Comparison of ENCODE assay signal across 10 cellular contexts in the genomic region with DNA sequence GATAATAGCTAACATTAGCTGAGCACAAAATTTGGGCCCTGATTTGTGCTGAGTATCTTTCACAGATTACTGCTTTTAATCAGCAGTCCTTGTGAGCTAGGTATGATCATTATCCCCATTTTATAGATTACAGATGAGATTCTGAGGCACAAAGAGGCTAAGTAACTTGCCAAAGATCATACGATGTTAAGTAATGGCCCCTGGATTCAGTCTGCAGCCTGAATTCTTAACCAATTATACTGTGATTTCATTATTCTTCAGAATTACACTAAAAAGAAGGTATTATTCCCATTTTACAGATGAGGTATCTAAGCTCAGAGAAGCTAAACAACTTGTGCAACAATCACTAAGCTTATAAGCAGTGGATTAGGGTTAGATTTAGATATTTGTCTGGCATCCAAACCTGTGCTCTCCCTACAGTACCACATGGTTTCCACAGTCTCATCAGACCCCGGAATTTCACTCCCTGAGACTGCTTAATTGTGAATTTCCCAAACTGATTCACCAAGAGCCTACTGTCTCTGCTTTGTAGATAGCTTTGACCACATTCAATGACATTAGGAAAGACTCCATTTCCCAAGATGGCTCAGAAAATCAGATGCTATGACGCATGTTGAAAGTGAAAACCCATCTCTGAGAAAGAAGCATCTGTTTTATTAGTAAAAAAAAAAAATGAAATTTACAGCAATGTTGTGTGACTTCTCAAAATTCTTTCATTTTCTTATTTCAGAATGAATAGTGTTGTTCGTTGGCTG.
A peak's percentile ranks its signal among the peaks of the same experiment; 100 is the strongest.
DNase-seq lines count a peak whose midpoint lies in the region; ATAC-seq and TF ChIP-seq lines count a peak whose summit lies in the region.
"Had no signal": no experiment of that assay in that cellular context is flagged by ENCODE, and none has a peak within 500 bp of the region (broad histone marks: within the 10 kb centered on the region; RNA-seq: fewer than 3 reads in every experiment).

No MANE protein-coding gene starts in this region.

- no peaks in the 10 kb centered on the region for H4K20me1 ChIP-seq in MM.1S (ENCODE audit: insufficient read depth, low read length)

- H3K4me3 ChIP-seq in left ventricle myocardium inferior: no peak overlapping the region
- no peak overlapping the region for H3K4me3 ChIP-seq in esophagus muscularis mucosa
- no peak overlapping the region for H3K4me3 ChIP-seq in uterus
- H3K4me3 ChIP-seq in MM.1S (ENCODE audit: low read length): no peak overlapping the region

- no peaks in the 10 kb centered on the region for H3K9me2 ChIP-seq in MM.1S (replicated peaks; ENCODE audit: insufficient read depth, low read length)

- no peak overlapping the region for H2AFZ ChIP-seq in MM.1S (ENCODE audit: low read length)

- H3K36me3 ChIP-seq in left ventricle myocardium inferior (peaks cover 2% of the 10 kb centered on the region), esophagus muscularis mucosa (peaks cover 0 to 21% (median 10%) of the 10 kb centered on the region in 4 donors), uterus (no peaks in the 10 kb centered on the region), MM.1S (replicated peaks; ENCODE audit: insufficient read depth, low read length) (no peaks in the 10 kb centered on the region)

- TF ChIP-seq CTCF in left ventricle myocardium inferior (IDR thresholded peaks at IDR 0.05; ENCODE audit: borderline replicate concordance) (no peak), esophagus muscularis mucosa (IDR thresholded peaks at IDR 0.05) (no peak), uterus (IDR thresholded peaks at IDR 0.05) (no peak), MM.1S (IDR thresholded peaks at IDR 0.05; ENCODE audit: low read length) (no peak)

- no peak for TF ChIP-seq EP300 in esophagus muscularis mucosa (IDR thresholded peaks at IDR 0.05)

- ATAC-seq in left ventricle myocardium superior: no peak
- peak; percentile 47 for ATAC-seq in HG03045 (IDR thresholded peaks at IDR 0.05; ENCODE audit: unreplicated experiment)

- WGBS in esophagus muscularis mucosa: 45% methylated on average over 4 of the region's 4 CpGs

- H3K79me2 ChIP-seq in MM.1S (ENCODE audit: low read length): no peaks in the 10 kb centered on the region

- intact Hi-C loops in left ventricle myocardium inferior (cut with micrococcal nuclease): no loop called here
- intact Hi-C loops in left ventricle myocardium superior (cut with micrococcal nuclease): loop anchor here (10.0 kb wide), 1 partner anchor 53 kb away; no protein-coding TSS in a partner anchor
- intact Hi-C loops in esophagus muscularis mucosa (cut with DNase I): loop anchor here (2.0 to 5.0 kb wide), 2 partner anchors 55 to 276 kb away; no protein-coding TSS in a partner anchor
- intact Hi-C loops in uterus (cut with DNase I; ENCODE audit: low total_unique reads): loop anchor here (10.0 kb wide), 1 partner anchor 53 kb away; no protein-coding TSS in a partner anchor

- H3K27ac ChIP-seq in left ventricle myocardium inferior (replicated peaks) (peak overlapping the region; percentile 49), esophagus muscularis mucosa (replicated peaks in 1 of 4) (peak overlapping the region; percentile 91 to 98 (median 94)), uterus (peak overlapping the region; percentile 93 to 99), MM.1S (ENCODE audit: low read length) (no peak overlapping the region)

- H3K9me3 ChIP-seq in left ventricle myocardium inferior (replicated peaks): no peaks in the 10 kb centered on the region
- H3K9me3 ChIP-seq in esophagus muscularis mucosa: no peaks in the 10 kb centered on the region
- H3K9me3 ChIP-seq in uterus: no peaks in the 10 kb centered on the region
- H3K9me3 ChIP-seq in MM.1S (replicated peaks; ENCODE audit: insufficient read depth, low read length): no peaks in the 10 kb centered on the region

- no peaks in the 10 kb centered on the region for H3F3A ChIP-seq in MM.1S (ENCODE audit: insufficient read depth, low read length)

- H3K27me3 ChIP-seq in left ventricle myocardium inferior (ENCODE audit: low read depth) (no peaks in the 10 kb centered on the region), esophagus muscularis mucosa (no peaks in the 10 kb centered on the region), uterus (no peaks in the 10 kb centered on the region), MM.1S (replicated peaks; ENCODE audit: insufficient read depth, low read length) (no peaks in the 10 kb centered on the region)

- DNase-seq in left ventricle myocardium inferior (no peak), left ventricle myocardium superior (no peak), esophagus muscularis mucosa (ENCODE audit: extremely low spot score) (no peak), uterus (no peak), NCI-H446 (lab: John Stamatoyannopoulos, UW) (no peak), NCI-H2171 (lab: John Stamatoyannopoulos, UW) (no peak), MM.1S (no peak)
- DNase-seq: CD4-positive, CD25-positive, alpha-beta regulatory T cell; SHP77 had no signal

- TF ChIP-seq POLR2A in esophagus muscularis mucosa (IDR thresholded peaks at IDR 0.05; ENCODE audit: low read depth): no peak
- no peak for TF ChIP-seq POLR2A in uterus (IDR thresholded peaks at IDR 0.05)

- H3K9ac ChIP-seq in MM.1S (ENCODE audit: low read length): no peak overlapping the region

- H3K4me1 ChIP-seq in left ventricle myocardium inferior: peaks cover 94% of the 10 kb centered on the region
- H3K4me1 ChIP-seq in esophagus muscularis mucosa: peaks cover 69 to 97% (median 85%) of the 10 kb centered on the region in 4 donors
- peaks cover 0 to 14% of the 10 kb centered on the region in 2 donors for H3K4me1 ChIP-seq in uterus
- H3K4me1 ChIP-seq in MM.1S (ENCODE audit: low read length): peaks cover 17% of the 10 kb centered on the region

- H3K4me2 ChIP-seq in MM.1S (ENCODE audit: low read depth, low read length): no peak overlapping the region
